Comparison of ENCODE assay signal across 2 cellular contexts in genomic region chr20:64187213-64187612, GRCh38. TPM values are rescaled to one million over a fixed set of nuclear protein-coding genes. Genes with fewer than 3 reads are reported as not detected.
"Had no signal": no experiment of that assay in that cellular context is flagged by ENCODE, and none has a peak within 500 bp of the region (broad histone marks: within the 10 kb centered on the region; RNA-seq: fewer than 3 reads in every experiment).

No MANE protein-coding gene starts in this region.

RNA-seq across cellular contexts. Expression of gene MYT1, which starts 23.0 kb away (rescaled TPM):
- total RNA-seq: GM23248, IMR-90 had no signal
- polyA plus RNA-seq: GM23248, IMR-90 had no signal
